25 cellular contexts compared by ENCODE assay signal in the genomic region with DNA sequence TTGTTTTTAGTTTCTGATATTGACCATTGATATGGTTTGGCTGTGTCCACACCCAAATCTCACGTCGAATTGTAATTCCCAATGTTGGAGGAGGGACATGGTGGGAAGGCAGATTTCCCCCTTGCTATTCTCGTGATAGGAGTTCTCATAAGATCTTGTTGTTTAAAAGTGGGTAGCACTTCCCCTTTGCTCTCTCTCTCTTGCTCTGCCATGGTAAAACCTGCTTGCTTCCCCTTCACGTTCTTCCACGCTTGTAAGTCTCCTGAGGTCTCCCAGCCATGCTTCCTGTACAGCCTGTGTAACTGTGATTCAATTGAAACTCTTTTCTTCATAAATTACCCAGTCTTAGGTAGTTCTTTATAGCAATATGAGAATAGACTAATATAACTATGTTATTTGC.
"Had no signal": no experiment of that assay in that cellular context is flagged by ENCODE, and none has a peak within 500 bp of the region (broad histone marks: within the 10 kb centered on the region; RNA-seq: fewer than 3 reads in every experiment).

No MANE protein-coding gene starts in this region.

- ATAC-seq: activated naive CD8-positive, alpha-beta T cell treated with anti-CD3 and anti-CD28 coated beads, Interleukin-2, amount 50 U/mL, for 24 hours; effector memory CD8-positive, alpha-beta T cell; gastrocnemius medialis; left cardiac atrium; left ventricle myocardium superior; mucosa of descending colon; natural killer cell treated with Interleukin-12 subunit alpha and Interleukin-12 subunit beta and Interleukin-15 and Interleukin-18, amount 100 ng/mL, for 72 hours; WTC11 had no signal

- H3K9me3 ChIP-seq: gastrocnemius medialis, mucosa of descending colon, right atrium auricular region, transverse colon had no signal

- H3K27ac Mint-ChIP-seq: activated CD4-positive, alpha-beta memory T cell treated with anti-CD3 and anti-CD28 coated beads, Interleukin-2, amount 10 ng/mL, durations not matched to agents 7 days and 5 days; activated CD4-positive, alpha-beta T cell treated with anti-CD3 and anti-CD28 coated beads, Interleukin-2, amount 10 ng/mL, durations not matched to agents 7 days and 5 days; activated naive CD8-positive, alpha-beta T cell treated with anti-CD3 and anti-CD28 coated beads, Interleukin-2, amount 50 U/mL, for 24 hours; activated T-cell treated with anti-CD3 and anti-CD28 coated beads, Interleukin-2, amount 50 U/mL, for 24 hours; effector memory CD8-positive, alpha-beta T cell; natural killer cell treated with Interleukin-12 subunit alpha and Interleukin-12 subunit beta and Interleukin-15 and Interleukin-18, amount 100 ng/mL, for 72 hours; WTC11 had no signal

- DNase-seq: activated CD4-positive, alpha-beta memory T cell treated with anti-CD3 and anti-CD28 coated beads, Interleukin-2, amount 10 ng/mL, durations not matched to agents 7 days and 5 days; activated CD4-positive, alpha-beta T cell treated with anti-CD3 and anti-CD28 coated beads for 1 hour; activated CD4-positive, alpha-beta T cell treated with anti-CD3 and anti-CD28 coated beads, Interleukin-2, amount 10 ng/mL, durations not matched to agents 7 days and 5 days; activated CD8-positive, alpha-beta memory T cell treated with anti-CD3 and anti-CD28 coated beads, Interleukin-2, amount 50 U/mL, for 48 hours; activated gamma-delta T cell treated with Interleukin-2 at 50 U/mL for 16 hours; activated naive CD4-positive, alpha-beta T cell treated with anti-CD3 and anti-CD28 coated beads, Interleukin-2, amount 50 U/mL, for 16 hours; activated naive CD8-positive, alpha-beta T cell treated with anti-CD3 and anti-CD28 coated beads, Interleukin-2, amount 50 U/mL, for 24 hours; activated T-cell treated with anti-CD3 and anti-CD28 coated beads, Interleukin-2, amount 50 U/mL, for 24 hours; amygdala; caudate nucleus; cortex of kidney; effector memory CD8-positive, alpha-beta T cell; erythroblast; gastrocnemius medialis; glutamatergic neuron; left cardiac atrium; left ventricle myocardium superior; mucosa of descending colon; stimulated activated CD4-positive, alpha-beta T cell treated with anti-CD3 and anti-CD28 coated beads, Interleukin-15, amount 100 ng/mL, for 24 hours; stimulated activated CD4-positive, alpha-beta T cell treated with anti-CD3 and anti-CD28 coated beads, Interleukin-2, amount 100 ng/mL, for 24 hours; stimulated activated naive CD4-positive, alpha-beta T cell; transverse colon had no signal

- H3K4me1 ChIP-seq: gastrocnemius medialis, right atrium auricular region, transverse colon had no signal

- H3K9me3 Mint-ChIP-seq: activated CD4-positive, alpha-beta memory T cell treated with anti-CD3 and anti-CD28 coated beads, Interleukin-2, amount 10 ng/mL, durations not matched to agents 7 days and 5 days; activated CD4-positive, alpha-beta T cell treated with anti-CD3 and anti-CD28 coated beads, Interleukin-2, amount 10 ng/mL, durations not matched to agents 7 days and 5 days; activated naive CD8-positive, alpha-beta T cell treated with anti-CD3 and anti-CD28 coated beads, Interleukin-2, amount 50 U/mL, for 24 hours; activated T-cell treated with anti-CD3 and anti-CD28 coated beads, Interleukin-2, amount 50 U/mL, for 24 hours; effector memory CD8-positive, alpha-beta T cell; natural killer cell treated with Interleukin-12 subunit alpha and Interleukin-12 subunit beta and Interleukin-15 and Interleukin-18, amount 100 ng/mL, for 72 hours had no signal

- H3K4me3 ChIP-seq: gastrocnemius medialis, mucosa of descending colon, right atrium auricular region, transverse colon had no signal

- H3K36me3 ChIP-seq: gastrocnemius medialis, right atrium auricular region, transverse colon had no signal

- H3K27me3 ChIP-seq: gastrocnemius medialis, right atrium auricular region, transverse colon had no signal

- H3K36me3 Mint-ChIP-seq: natural killer cell treated with Interleukin-12 subunit alpha and Interleukin-12 subunit beta and Interleukin-15 and Interleukin-18, amount 100 ng/mL, for 72 hours had no signal

- H3K27ac ChIP-seq: gastrocnemius medialis, right atrium auricular region, transverse colon had no signal
